In the genomic region with DNA sequence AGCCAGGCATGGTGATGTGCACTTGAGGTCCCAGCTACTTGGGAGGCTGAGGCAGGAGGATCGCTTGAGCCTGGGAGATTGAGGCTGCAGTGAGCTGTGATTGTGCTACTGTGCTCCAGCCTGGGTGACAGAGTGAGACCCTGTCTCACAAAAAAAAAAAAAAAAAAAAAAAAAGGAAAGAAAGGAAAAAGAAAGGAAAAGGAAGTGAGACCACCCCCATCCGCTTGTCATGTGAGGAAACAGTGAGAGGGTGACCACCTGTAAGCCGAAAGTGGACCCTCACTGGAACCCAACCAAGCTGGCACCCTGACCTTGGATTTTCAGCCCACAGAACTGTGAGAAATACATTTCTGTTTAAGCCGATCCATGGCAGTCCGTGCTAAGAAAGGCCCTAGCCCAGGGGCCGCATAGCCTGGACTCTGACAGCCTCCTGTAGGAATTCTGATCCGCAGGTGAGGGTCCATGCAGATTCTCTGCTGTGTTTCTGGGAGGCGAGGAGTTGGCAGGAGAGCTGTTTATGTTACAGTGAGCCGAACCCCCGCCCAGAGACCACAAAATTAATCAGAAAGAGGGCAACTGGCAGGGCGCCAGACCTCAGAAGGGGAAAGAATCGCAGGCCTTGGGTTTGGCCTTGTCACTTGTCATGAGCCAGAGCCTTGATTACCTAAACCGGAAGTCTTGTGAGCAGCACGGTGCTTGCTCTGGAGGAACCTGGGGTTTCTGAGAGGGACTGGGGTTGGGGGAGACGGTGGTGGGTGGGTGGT, we compare ENCODE assay signal across 8 cellular contexts. TPM values are rescaled to one million over a fixed set of nuclear protein-coding genes. Genes with fewer than 3 reads are reported as not detected.
DNase-seq lines count a peak whose midpoint lies in the region; ATAC-seq, FAIRE-seq and TF ChIP-seq lines count a peak whose summit lies in the region.

No MANE protein-coding gene starts in this region.

- ATAC-seq in HG02852 (IDR thresholded peaks at IDR 0.05; ENCODE audit: unreplicated experiment) (peak; percentile 52), HepG2 (peak; percentile 37), GM19328 (IDR thresholded peaks at IDR 0.05; ENCODE audit: unreplicated experiment) (no peak)

- POLR2A ChIA-PET in HepG2 (lab: Yijun Ruan, JAX): interaction anchor here (0.7 to 3.3 kb wide), 7 partner anchors 8 to 236 kb away, joined by 4 to 31 read pairs (median 4); no protein-coding TSS in a partner anchor

- H3K4me2 ChIP-seq in HepG2 (ENCODE audit: low read depth, low read length): peak overlapping the region; percentile 99

- in situ Hi-C loops in HepG2 (cut with HindIII; ENCODE audit: extremely low pct_ligation_motif_present, low pct_unique_long_range_greater_than_20kb): no loop called here

- CTCF ChIA-PET in HepG2 (lab: Yijun Ruan, JAX; ENCODE audit: low intra/inter-chr PET ratio, low total read pairs): no interaction called here

- no peaks in the 10 kb centered on the region for H3K27me3 ChIP-seq in HepG2 (ENCODE audit: control insufficient read depth in 1 of 2, insufficient read depth in 2 of 2, low read length in 2 of 2)

- peak; percentile 55 for DNase-seq in GM04503 (ENCODE audit: low read depth)
- peak; percentile 70 for DNase-seq in NCI-H2171 treated with DMSO at 0.1 percent for 48 hours (lab: John Stamatoyannopoulos, UW)
- DNase-seq in activated CD4-positive, alpha-beta T cell treated with anti-CD3 and anti-CD28 coated beads for 24 hours (ENCODE audit: low read depth in 2 of 2): peak; percentile 89 to 92
- peak; percentile 53 for DNase-seq in HepG2 (ENCODE audit: low spot score)
- DNase-seq in stimulated activated CD4-positive, alpha-beta T cell treated with anti-CD3 and anti-CD28 coated beads, Interleukin-4, amount 100 ng/mL, for 48 hours (ENCODE audit: low read depth in 2 of 2): peak; percentile 89 to 92

- no peak for TF ChIP-seq CTCF in HepG2 (CRISPR knock-in tag; IDR thresholded peaks at IDR 0.05)

- peaks cover 4 to 14% of the 10 kb centered on the region in 2 experiments; a peak in 4 of 5 replicates for H3K36me3 ChIP-seq in HepG2 (replicated peaks in 1 of 2; ENCODE audit: control insufficient read depth in 1 of 2, insufficient read depth in 2 of 2, low read length in 2 of 2)

- peak; percentile 67 for FAIRE-seq in HepG2 (lab: Jason Lieb, UNC)

- BruUV-seq in HepG2 (replicated peaks; lab: Mats Ljungman, UMichigan): no TSS peak

- H3K9ac ChIP-seq in HepG2 (ENCODE audit: insufficient read depth, low read depth, low read length): peak overlapping the region; percentile 93

- TF ChIP-seq POLR2A in HepG2 (IDR thresholded peaks at IDR 0.05; ENCODE audit: insufficient read depth in 1 of 2, low read depth in 2 of 2, low read length in 2 of 2): no peak

- peak overlapping the region; percentile 66 for H2AFZ ChIP-seq in HepG2 (ENCODE audit: low read length)

- H3K79me2 ChIP-seq in HepG2 (ENCODE audit: insufficient read depth, low read length): peaks cover 9% of the 10 kb centered on the region

- H3K4me3 ChIP-seq in HepG2 (replicated peaks in 1 of 3; ENCODE audit: insufficient read depth in 1 of 3, low read depth in 2 of 3, low read length in 3 of 3): peak overlapping the region; percentile 90 to 100 (median 93)

- peaks cover 26% of the 10 kb centered on the region for H3K4me1 ChIP-seq in HepG2 (ENCODE audit: insufficient read depth, low read length)

- TF ChIP-seq EP300 in HepG2 (IDR thresholded peaks at IDR 0.05; ENCODE audit: low read depth in 2 of 2, low read length in 2 of 2) (no peak), HepG2 (CRISPR knock-in tag; IDR thresholded peaks at IDR 0.05; ENCODE audit: borderline replicate concordance) (0 out of 2 replicates have a peak, but pooled peaks have one; percentile 18)

- 29% methylated on average over 15 of the region's 15 CpGs for WGBS in HepG2 (ENCODE audit: low lambda C conversion rate)

- H4K20me1 ChIP-seq in HepG2 (ENCODE audit: insufficient read depth, low read length): no peaks in the 10 kb centered on the region

- no peaks in the 10 kb centered on the region for H3K9me3 ChIP-seq in HepG2 (ENCODE audit: low read length)

- intact Hi-C loops in HepG2 (cut with micrococcal nuclease; ENCODE audit: unreplicated experiment): no loop called here

- TF ChIP-seq RAD21 in HepG2 (CRISPR knock-in tag; IDR thresholded peaks at IDR 0.05): no peak

- H3K27ac ChIP-seq in cingulate gyrus (ENCODE audit: low read depth, low read length) (peak overlapping the region; percentile 39), HepG2 (ENCODE audit: extremely low read length, insufficient read depth, low read length) (peak overlapping the region; percentile 80)

RNA-seq across cellular contexts. Expression of a gene that starts 0.9 kb away (rescaled TPM):
- 5.5 and 12.2 TPM in 2 replicates for total RNA-seq in HepG2 (2016; rRNA removed; fragmentation: Illumina TruSeq; extraction: Trizol)
- 4.0 and 6.2 TPM in 2 replicates for total RNA-seq in HepG2 (2016; cell fraction: cytosol; rRNA removed; fragmentation: Illumina TruSeq; extraction: Trizol; ENCODE audit: low read depth)
- 4.5 and 13.3 TPM in 2 replicates for total RNA-seq in HepG2 (2016; cell fraction: insoluble cytoplasmic fraction; rRNA removed; fragmentation: Illumina TruSeq; extraction: Trizol)
- 6.1 and 6.4 TPM in 2 replicates for total RNA-seq in HepG2 (2016; cell fraction: membrane; rRNA removed; fragmentation: Illumina TruSeq; extraction: Trizol)
- 18.5 and 23.9 TPM in 2 replicates for total RNA-seq in HepG2 (2016; cell fraction: nucleus; rRNA removed; fragmentation: Illumina TruSeq; extraction: Trizol)
- polyA plus RNA-seq in HepG2 (2011; rRNA removed): 17.6 and 23.9 TPM in 2 replicates
- 13.7 and 17.1 TPM in 2 replicates for polyA plus RNA-seq in HepG2 (2011; cell fraction: cytosol; rRNA removed)
- polyA plus RNA-seq in HepG2 (2011; cell fraction: nucleus; rRNA removed): 145 and 163 TPM in 2 replicates
- 21.6 and 30.9 TPM in 2 replicates for polyA plus RNA-seq in HepG2 (2012)
- 3.7 and 4.2 TPM in 2 replicates for polyA plus RNA-seq in HepG2 (2016; cell fraction: cytosol; fragmentation: Illumina TruSeq; extraction: Trizol; ENCODE audit: low read depth)
- polyA plus RNA-seq in HepG2 (2016; cell fraction: insoluble cytoplasmic fraction; fragmentation: Illumina TruSeq; extraction: Trizol; ENCODE audit: low read depth): 7.1 and 11.5 TPM in 2 replicates
- polyA plus RNA-seq in HepG2 (2016; cell fraction: membrane; fragmentation: Illumina TruSeq; extraction: Trizol; ENCODE audit: low read depth): 7.0 and 7.3 TPM in 2 replicates
- 81.4 and 86.8 TPM in 2 replicates for polyA plus RNA-seq in HepG2 (2016; cell fraction: nucleus; fragmentation: Illumina TruSeq; extraction: Trizol; ENCODE audit: insufficient read depth, low read depth)
- polyA minus RNA-seq in HepG2 (2011; rRNA and poly(A)+ RNA removed; ENCODE audit: low replicate concordance): 15.4 and 23.1 TPM in 2 replicates
- polyA minus RNA-seq in HepG2 (2011; cell fraction: cytosol; rRNA and poly(A)+ RNA removed): 15.4 and 18.7 TPM in 2 replicates
- 34.1 and 36.2 TPM in 2 replicates for polyA minus RNA-seq in HepG2 (2011; cell fraction: nucleus; rRNA and poly(A)+ RNA removed)

RNA-seq across cellular contexts. Expression of a gene that starts 1.0 kb away (rescaled TPM):
- total RNA-seq in HepG2 (2016; rRNA removed; fragmentation: Illumina TruSeq; extraction: Trizol): 3.1 and 8.7 TPM in 2 replicates
- 3.2 and 3.4 TPM in 2 replicates for total RNA-seq in HepG2 (2016; cell fraction: cytosol; rRNA removed; fragmentation: Illumina TruSeq; extraction: Trizol; ENCODE audit: low read depth)
- total RNA-seq in HepG2 (2016; cell fraction: insoluble cytoplasmic fraction; rRNA removed; fragmentation: Illumina TruSeq; extraction: Trizol): 3.5 and 11.2 TPM in 2 replicates
- 3.1 and 3.2 TPM in 2 replicates for total RNA-seq in HepG2 (2016; cell fraction: membrane; rRNA removed; fragmentation: Illumina TruSeq; extraction: Trizol)
- total RNA-seq in HepG2 (2016; cell fraction: nucleus; rRNA removed; fragmentation: Illumina TruSeq; extraction: Trizol): 12.9 and 13.6 TPM in 2 replicates
- polyA plus RNA-seq in HepG2 (2011; rRNA removed): 13.2 and 21.1 TPM in 2 replicates
- polyA plus RNA-seq in HepG2 (2011; cell fraction: cytosol; rRNA removed): 5.5 and 7.6 TPM in 2 replicates
- polyA plus RNA-seq in HepG2 (2011; cell fraction: nucleus; rRNA removed): 121 and 146 TPM in 2 replicates
- polyA plus RNA-seq in HepG2 (2012): 7.0 and 18.5 TPM in 2 replicates
- 0.73 and 1.0 TPM in 2 replicates for polyA plus RNA-seq in HepG2 (2016; cell fraction: cytosol; fragmentation: Illumina TruSeq; extraction: Trizol; ENCODE audit: low read depth)
- 2.8 and 4.4 TPM in 2 replicates for polyA plus RNA-seq in HepG2 (2016; cell fraction: insoluble cytoplasmic fraction; fragmentation: Illumina TruSeq; extraction: Trizol; ENCODE audit: low read depth)
- 1.4 and 2.3 TPM in 2 replicates for polyA plus RNA-seq in HepG2 (2016; cell fraction: membrane; fragmentation: Illumina TruSeq; extraction: Trizol; ENCODE audit: low read depth)
- polyA plus RNA-seq in HepG2 (2016; cell fraction: nucleus; fragmentation: Illumina TruSeq; extraction: Trizol; ENCODE audit: insufficient read depth, low read depth): 29.5 and 32.2 TPM in 2 replicates
- 7.7 and 20.5 TPM in 2 replicates for polyA minus RNA-seq in HepG2 (2011; rRNA and poly(A)+ RNA removed; ENCODE audit: low replicate concordance)
- polyA minus RNA-seq in HepG2 (2011; cell fraction: cytosol; rRNA and poly(A)+ RNA removed): 5.6 and 11.8 TPM in 2 replicates
- polyA minus RNA-seq in HepG2 (2011; cell fraction: nucleus; rRNA and poly(A)+ RNA removed): 22.4 and 23.0 TPM in 2 replicates

RNA-seq across cellular contexts. Expression of a gene that starts 41.5 kb away (rescaled TPM):
- 38.7 and 42.8 TPM in 2 replicates for total RNA-seq in HepG2 (2016; rRNA removed; fragmentation: Illumina TruSeq; extraction: Trizol)
- 8.0 and 9.3 TPM in 2 replicates for total RNA-seq in HepG2 (2016; cell fraction: cytosol; rRNA removed; fragmentation: Illumina TruSeq; extraction: Trizol; ENCODE audit: low read depth)
- total RNA-seq in HepG2 (2016; cell fraction: insoluble cytoplasmic fraction; rRNA removed; fragmentation: Illumina TruSeq; extraction: Trizol): 36.5 and 38.8 TPM in 2 replicates
- 12.8 and 13.4 TPM in 2 replicates for total RNA-seq in HepG2 (2016; cell fraction: membrane; rRNA removed; fragmentation: Illumina TruSeq; extraction: Trizol)
- total RNA-seq in HepG2 (2016; cell fraction: nucleus; rRNA removed; fragmentation: Illumina TruSeq; extraction: Trizol): 57.4 and 57.5 TPM in 2 replicates
- polyA plus RNA-seq in HepG2 (2011; rRNA removed): 38.6 and 44.0 TPM in 2 replicates
- 16.4 and 18.9 TPM in 2 replicates for polyA plus RNA-seq in HepG2 (2011; cell fraction: cytosol; rRNA removed)
- 134 and 171 TPM in 2 replicates for polyA plus RNA-seq in HepG2 (2011; cell fraction: nucleus; rRNA removed)
- 28.2 and 46.6 TPM in 2 replicates for polyA plus RNA-seq in HepG2 (2012)
- 1.4 and 2.0 TPM in 2 replicates for polyA plus RNA-seq in HepG2 (2016; cell fraction: cytosol; fragmentation: Illumina TruSeq; extraction: Trizol; ENCODE audit: low read depth)
- 23.5 and 27.4 TPM in 2 replicates for polyA plus RNA-seq in HepG2 (2016; cell fraction: insoluble cytoplasmic fraction; fragmentation: Illumina TruSeq; extraction: Trizol; ENCODE audit: low read depth)
- polyA plus RNA-seq in HepG2 (2016; cell fraction: membrane; fragmentation: Illumina TruSeq; extraction: Trizol; ENCODE audit: low read depth): 3.4 and 3.7 TPM in 2 replicates
- polyA plus RNA-seq in HepG2 (2016; cell fraction: nucleus; fragmentation: Illumina TruSeq; extraction: Trizol; ENCODE audit: insufficient read depth, low read depth): 77.8 and 79.2 TPM in 2 replicates
- 133 and 148 TPM in 2 replicates for polyA minus RNA-seq in HepG2 (2011; rRNA and poly(A)+ RNA removed; ENCODE audit: low replicate concordance)
- polyA minus RNA-seq in HepG2 (2011; cell fraction: cytosol; rRNA and poly(A)+ RNA removed): 36.1 and 37.6 TPM in 2 replicates
- 108 and 132 TPM in 2 replicates for polyA minus RNA-seq in HepG2 (2011; cell fraction: nucleus; rRNA and poly(A)+ RNA removed)

RNA-seq across cellular contexts. Expression of a gene that starts 49.4 kb away (rescaled TPM):
- total RNA-seq in HepG2 (2016; rRNA removed; fragmentation: Illumina TruSeq; extraction: Trizol): 0.11 TPM in 1 of 2 replicates, not detected in the other
- total RNA-seq in HepG2 (2016; cell fraction: cytosol; rRNA removed; fragmentation: Illumina TruSeq; extraction: Trizol; ENCODE audit: low read depth): not detected in 2 replicates
- 0.06 TPM in 1 of 2 replicates, not detected in the other for total RNA-seq in HepG2 (2016; cell fraction: insoluble cytoplasmic fraction; rRNA removed; fragmentation: Illumina TruSeq; extraction: Trizol)
- total RNA-seq in HepG2 (2016; cell fraction: membrane; rRNA removed; fragmentation: Illumina TruSeq; extraction: Trizol): not detected in 2 replicates
- total RNA-seq in HepG2 (2016; cell fraction: nucleus; rRNA removed; fragmentation: Illumina TruSeq; extraction: Trizol): not detected in 2 replicates
- polyA plus RNA-seq in HepG2 (2011; rRNA removed): 0.03 TPM in 1 of 2 replicates, not detected in the other
- not detected in 2 replicates for polyA plus RNA-seq in HepG2 (2011; cell fraction: cytosol; rRNA removed)
- polyA plus RNA-seq in HepG2 (2011; cell fraction: nucleus; rRNA removed): 0.05 and 0.11 TPM in 2 replicates
- 0.16 and 0.19 TPM in 2 replicates for polyA plus RNA-seq in HepG2 (2012)
- not detected in 2 replicates for polyA plus RNA-seq in HepG2 (2016; cell fraction: cytosol; fragmentation: Illumina TruSeq; extraction: Trizol; ENCODE audit: low read depth)
- polyA plus RNA-seq in HepG2 (2016; cell fraction: insoluble cytoplasmic fraction; fragmentation: Illumina TruSeq; extraction: Trizol; ENCODE audit: low read depth): not detected in 2 replicates
- not detected in 2 replicates for polyA plus RNA-seq in HepG2 (2016; cell fraction: membrane; fragmentation: Illumina TruSeq; extraction: Trizol; ENCODE audit: low read depth)
- 0.21 TPM in 1 of 2 replicates, not detected in the other for polyA plus RNA-seq in HepG2 (2016; cell fraction: nucleus; fragmentation: Illumina TruSeq; extraction: Trizol; ENCODE audit: insufficient read depth, low read depth)
- 0.22 and 5.5 TPM in 2 replicates for polyA minus RNA-seq in HepG2 (2011; rRNA and poly(A)+ RNA removed; ENCODE audit: low replicate concordance)
- not detected in 2 replicates for polyA minus RNA-seq in HepG2 (2011; cell fraction: cytosol; rRNA and poly(A)+ RNA removed)
- not detected in 2 replicates for polyA minus RNA-seq in HepG2 (2011; cell fraction: nucleus; rRNA and poly(A)+ RNA removed)
